22 cellular contexts compared by ENCODE assay signal in genomic region chr11:111808063-111808588, GRCh38.
"Had no signal": no experiment of that assay in that cellular context is flagged by ENCODE, and none has a peak within 500 bp of the region (broad histone marks: within the 10 kb centered on the region; RNA-seq: fewer than 3 reads in every experiment).

No MANE protein-coding gene starts in this region.

- H3K36me3 ChIP-seq: neural progenitor cell had no signal

- DNase-seq: activated B cell treated with CpG ODN at 0.5 μM for 24 hours; activated CD4-positive, alpha-beta T cell treated with anti-CD3 and anti-CD28 coated beads, Interleukin-2, amount 50 U/mL, for 1 hour; activated CD8-positive, alpha-beta T cell treated with anti-CD3 and anti-CD28 coated beads for 36 hours; activated naive CD4-positive, alpha-beta T cell; activated T-cell treated with anti-CD3 and anti-CD28 coated beads, Interleukin-2, amount 50 U/mL, for 4 hours; dorsolateral prefrontal cortex; effector memory CD4-positive, alpha-beta T cell; left colon; midbrain; naive thymus-derived CD8-positive, alpha-beta T cell; occipital lobe; psoas muscle; spleen; stimulated activated naive CD8-positive, alpha-beta T cell treated with anti-CD3 and anti-CD28 coated beads, Interleukin-15, Interleukin-2, amounts not matched to agents 100 U/mL and 50 U/mL, for 24 hours; T-cell; testis; transverse colon had no signal

- H3K27me3 ChIP-seq: dorsolateral prefrontal cortex, hepatocyte, neural progenitor cell, spleen, testis, transverse colon had no signal

- ATAC-seq: activated CD8-positive, alpha-beta T cell treated with anti-CD3 and anti-CD28 coated beads for 36 hours; activated naive CD4-positive, alpha-beta T cell treated with anti-CD3 and anti-CD28 coated beads, Interleukin-2, amount 50 U/mL, for 72 hours; activated T-cell treated with anti-CD3 and anti-CD28 coated beads, Interleukin-2, amount 50 U/mL, for 4 hours; left colon; naive thymus-derived CD8-positive, alpha-beta T cell; psoas muscle; stimulated activated naive CD8-positive, alpha-beta T cell treated with anti-CD3 and anti-CD28 coated beads, Interleukin-15, Interleukin-2, amounts not matched to agents 100 U/mL and 50 U/mL, for 24 hours; T-cell had no signal

- H3K4me1 ChIP-seq: neural progenitor cell, parathyroid adenoma, psoas muscle, spleen, testis, transverse colon had no signal

- H3K27ac ChIP-seq: coronary artery, dorsolateral prefrontal cortex, hepatocyte, neural progenitor cell, parathyroid adenoma, psoas muscle, spleen, testis, transverse colon had no signal

- H3K4me3 ChIP-seq: coronary artery, dorsolateral prefrontal cortex, hepatocyte, neural progenitor cell, psoas muscle, spleen, testis, transverse colon had no signal

- H3K9me3 ChIP-seq: psoas muscle, spleen, testis, transverse colon had no signal
